Comparison of ENCODE assay signal across 8 cellular contexts in genomic region chr3:149808209-149808829, GRCh38. TPM values are rescaled to one million over a fixed set of nuclear protein-coding genes. Genes with fewer than 3 reads are reported as not detected.
DNase-seq lines count a peak whose midpoint lies in the region; ATAC-seq, FAIRE-seq and TF ChIP-seq lines count a peak whose summit lies in the region.

No MANE protein-coding gene starts in this region.

- FAIRE-seq in H1 (lab: Jason Lieb, UNC) = peak; percentile 71

- no peak overlapping the region for H2BK12ac ChIP-seq in H1 (ENCODE audit: low read depth, low read length)

- peak; percentile 59 to 66 for TF ChIP-seq RAD21 in H1 (IDR thresholded peaks at IDR 0.05 in 1 of 2, conservative IDR thresholded peaks at IDR 0.05 in 1 of 2; ENCODE audit: low read depth in 2 of 2, low read length in 2 of 2)

- no peak overlapping the region for H4K91ac ChIP-seq in H1 (replicated peaks; ENCODE audit: insufficient read length, low read length)

- no peak overlapping the region for H3K4me2 ChIP-seq in H1 (ENCODE audit: insufficient read depth in 1 of 2, low read depth in 2 of 2, low read length in 2 of 2)

- H4K20me1 ChIP-seq in H1 (replicated peaks in 1 of 2; ENCODE audit: control insufficient read depth in 1 of 2, insufficient read depth in 2 of 2, low read length in 2 of 2) = no peaks in the 10 kb centered on the region

- H3K9ac ChIP-seq in H1 (replicated peaks in 1 of 4; ENCODE audit: extremely low read depth in 1 of 4, low read depth in 3 of 4, low read length in 3 of 4) = no peak overlapping the region

- no peak overlapping the region for H2BK5ac ChIP-seq in H1 (ENCODE audit: low read depth, low read length)

- WGBS in H1 (ENCODE audit: extremely low coverage in 1 of 2, insufficient coverage in 1 of 2, insufficient read length in 1 of 2, insufficient replicate concordance in 2 of 2, low coverage in 1 of 2, low lambda C conversion rate in 2 of 2, missing lambda C conversion rate in 1 of 2), 2 experiments = 39% methylated on average over 4 of the region's 4 CpGs; no CpG with 5 or more reads in 1 of the 2 experiments

- H3K27me3 Mint-ChIP-seq in mesothelial cell of epicardium (ENCODE audit: low read depth) = peaks cover 2% of the 10 kb centered on the region

- no peak overlapping the region for H2AFZ ChIP-seq in H1 (ENCODE audit: low read length)

- TF ChIP-seq CTCF in HEK293 (tag by site-specific recombination; IDR thresholded peaks at IDR 0.05) (peak; percentile 20; the same call in 1 of the 2 replicates), H1 (IDR thresholded peaks at IDR 0.05; ENCODE audit: control extremely low read depth in 1 of 3, insufficient read depth in 1 of 3, low read depth in 1 of 3, low read length in 3 of 3) (peak; percentile 65 to 79 (median 74)), mesothelial cell of epicardium (IDR thresholded peaks at IDR 0.05; ENCODE audit: unreplicated experiment) (peak; percentile 73)

- ATAC-seq in HG02852 (IDR thresholded peaks at IDR 0.05; ENCODE audit: unreplicated experiment) = no peak

- H3K9me3 Mint-ChIP-seq in mesothelial cell of epicardium = no peaks in the 10 kb centered on the region

- H3K4me3 ChIP-seq in HEK293 (ENCODE audit: low read depth, low read length) (no peak overlapping the region), H1 (ENCODE audit: extremely low read depth in 1 of 4, insufficient read depth in 2 of 4, low read depth in 3 of 4, low read length in 4 of 4) (no peak overlapping the region)

- no peak overlapping the region for H3K56ac ChIP-seq in H1 (replicated peaks; ENCODE audit: insufficient read length, low read depth, low read length)

- H3K36me3 ChIP-seq in HEK293 (ENCODE audit: control insufficient read depth in 2 of 2, insufficient read depth in 1 of 2, low read length in 2 of 2) = no peaks in the 10 kb centered on the region
- no peaks in the 10 kb centered on the region for H3K36me3 ChIP-seq in H1 (ENCODE audit: control insufficient read depth in 2 of 4, insufficient read depth in 4 of 4, low read length in 3 of 4)

- no peak overlapping the region for H3K14ac ChIP-seq in H1 (ENCODE audit: insufficient read length)

- no peak overlapping the region for H2BK15ac ChIP-seq in H1 (ENCODE audit: low read length)

- no peaks in the 10 kb centered on the region for H3K4me1 ChIP-seq in HEK293 (ENCODE audit: control insufficient read depth, insufficient read depth, low read length)
- peaks cover 0 to 6% (median 2%) of the 10 kb centered on the region in 4 experiments; a peak in 4 of 7 replicates for H3K4me1 ChIP-seq in H1 (replicated peaks in 1 of 4; ENCODE audit: control insufficient read depth in 3 of 4, insufficient read depth in 4 of 4, low read length in 3 of 4)

- POLR2A ChIA-PET in HEK293 (lab: Yijun Ruan, JAX) = interaction anchor here (0.9 to 1.4 kb wide), 3 partner anchors 31 to 150 kb away, joined by 3 to 4 read pairs (median 4); partner anchors contain the start of genes COMMD2 and WWTR1
- POLR2A ChIA-PET in H1 (lab: Charles Lee; ENCODE audit: partially characterized antibody) = interaction anchor here (0.9 to 1.4 kb wide), 2 partner anchors 36 to 42 kb away, joined by 3 read pairs; no protein-coding TSS in a partner anchor

- no peaks in the 10 kb centered on the region for H3K27me3 ChIP-seq in H1 (replicated peaks in 1 of 4; ENCODE audit: control insufficient read depth in 3 of 4, extremely low read depth in 1 of 4, insufficient read depth in 3 of 4, low read length in 3 of 4)

- TF ChIP-seq POLR2A in H1 (IDR thresholded peaks at IDR 0.05; ENCODE audit: control extremely low read depth in 1 of 2, low read depth in 2 of 2, low read length in 2 of 2) = no peak

- H3K79me1 ChIP-seq in H1 (ENCODE audit: low read depth, low read length) = no peaks in the 10 kb centered on the region

- H3K4ac ChIP-seq in H1 (replicated peaks; ENCODE audit: insufficient read length, low read depth, low read length) = no peak overlapping the region

- CTCF ChIA-PET in HEK293 (lab: Yijun Ruan, JAX) (interaction anchor here (0.6 to 3.5 kb wide), 32 partner anchors 11 to 853 kb away, joined by 3 to 71 read pairs (median 5); partner anchors contain the start of genes ANKUB1 and COMMD2), H1 (lab: Charles Lee; ENCODE audit: partially characterized antibody) (interaction anchor here (0.6 to 3.6 kb wide), 62 partner anchors 8 to 596 kb away, joined by 3 to 103 read pairs (median 4); partner anchors contain the start of genes ANKUB1 and WWTR1)

- TF ChIP-seq EP300 in H1 (IDR thresholded peaks at IDR 0.05; ENCODE audit: borderline replicate concordance in 1 of 2, low read depth in 2 of 2, low read length in 2 of 2) = no peak

- no peak overlapping the region for H2BK20ac ChIP-seq in H1 (ENCODE audit: low read length)

- H3K23ac ChIP-seq in H1 (ENCODE audit: insufficient read length) = no peak overlapping the region

- H3K18ac ChIP-seq in H1 (ENCODE audit: extremely low read depth, low read length) = no peak overlapping the region

- no peak overlapping the region for H3K4me3 Mint-ChIP-seq in mesothelial cell of epicardium

- no peak overlapping the region for H2AK5ac ChIP-seq in H1 (ENCODE audit: low read depth, low read length)

- DNase-seq in CD1c-positive myeloid dendritic cell (ENCODE audit: extremely low spot score) (peak; percentile 76), NCI-H748 (lab: John Stamatoyannopoulos, UW; ENCODE audit: unreplicated experiment) (peak; percentile 65), H1 (ENCODE audit: low read depth in 1 of 2, low spot score in 2 of 2) (peak in 1 of 2 experiments; percentile 64), mesothelial cell of epicardium (ENCODE audit: low spot score in 2 of 2, unreplicated experiment in 2 of 2) (peak; percentile 34 to 68)
- peak; percentile 52 to 64 for DNase-seq in activated CD4-positive, alpha-beta T cell treated with anti-CD3 and anti-CD28 coated beads, Interleukin-2, amount 50 U/mL, for 48 hours
- peak; percentile 32 to 35 for DNase-seq in stimulated activated CD8-positive, alpha-beta memory T cell treated with anti-CD3 and anti-CD28 coated beads, Interleukin-7, amount 100 ng/mL, for 4 hours (ENCODE audit: low read depth in 2 of 2)

- no peak overlapping the region for H4K5ac ChIP-seq in H1 (ENCODE audit: insufficient read length, low read depth, low read length)

- peaks cover 8% of the 10 kb centered on the region for H3K4me1 Mint-ChIP-seq in mesothelial cell of epicardium

- H3K27ac ChIP-seq in HEK293 (ENCODE audit: extremely low read depth, low read depth, low read length) (no peak overlapping the region), H1 (ENCODE audit: low read depth, low read length) (no peak overlapping the region)

- no peak overlapping the region for H2BK120ac ChIP-seq in H1 (replicated peaks; ENCODE audit: low read depth, low read length)

- no peak overlapping the region for H4K8ac ChIP-seq in H1 (ENCODE audit: extremely low read depth, insufficient read depth, low read length)

- no peaks in the 10 kb centered on the region for H3K9me3 ChIP-seq in HEK293 (ENCODE audit: control insufficient read depth, insufficient read depth, low read depth, low read length)
- H3K9me3 ChIP-seq in H1 (ENCODE audit: insufficient read depth in 2 of 2, low read depth in 1 of 2, low read length in 1 of 2) = no peaks in the 10 kb centered on the region

- H3K36me3 Mint-ChIP-seq in mesothelial cell of epicardium = no peaks in the 10 kb centered on the region

- no peaks in the 10 kb centered on the region for H3K79me2 ChIP-seq in H1 (ENCODE audit: control insufficient read depth in 1 of 2, insufficient read depth in 2 of 2, low read length in 2 of 2)

- peaks cover 2% of the 10 kb centered on the region for H3K23me2 ChIP-seq in H1 (ENCODE audit: low read depth, low read length)

- peak overlapping the region; percentile 30 for H3K27ac Mint-ChIP-seq in mesothelial cell of epicardium

TF ChIP-seq in HEK293, 187 proteins besides CTCF, POLR2A, EP300 and RAD21 (continues in another document):
- TF ChIP-seq GLIS1 (tag by site-specific recombination; IDR thresholded peaks at IDR 0.05) = peak; percentile 22; the same call in 1 of the 2 replicates

TF ChIP-seq in H1, 55 proteins besides CTCF, POLR2A, EP300 and RAD21 (continues in another document):
- TF ChIP-seq KDM1A (IDR thresholded peaks at IDR 0.05; ENCODE audit: borderline replicate concordance, low read length) = no peak
- TF ChIP-seq JUND (IDR thresholded peaks at IDR 0.05; ENCODE audit: low read length) = no peak

RNA-seq across cellular contexts. Expression of gene RNF13, which starts 4.7 kb away (rescaled TPM):
- total RNA-seq in H1 (2021; fragmentation: NEBNext Ultra II Directional; extraction: Animal tissue kit (Norgen Biotek cat#: 25700)) = 35.4 and 37.1 TPM in 2 replicates
- polyA plus RNA-seq in H1 (2011; rRNA removed) = 13.5 and 19.4 TPM in 2 replicates
- polyA plus RNA-seq in H1 (2011; cell fraction: cytosol; rRNA removed) = 23.5 TPM
- 13.4 TPM for polyA plus RNA-seq in H1 (2011; cell fraction: nucleus; rRNA removed)
- polyA plus RNA-seq in H1 (2012, experiment 1 of 2) = 19.9 to 33.6 TPM (median 26.5 TPM) in 4 replicates
- 3.2 TPM for polyA plus RNA-seq in H1 (2012, experiment 2 of 2)
- 54.4 TPM for polyA plus RNA-seq in H1 (2013, experiment 1 of 2)
- polyA plus RNA-seq in H1 (2013, experiment 2 of 2) = 69.1 TPM
- 46.1 and 50.6 TPM in 2 replicates for polyA minus RNA-seq in H1 (2011; rRNA and poly(A)+ RNA removed)
- polyA minus RNA-seq in H1 (2011; cell fraction: cytosol; rRNA and poly(A)+ RNA removed) = 29.1 TPM
- 78.4 TPM for polyA minus RNA-seq in H1 (2011; cell fraction: nucleus; rRNA and poly(A)+ RNA removed)
- 29.8 to 38.0 TPM (median 30.9 TPM) in 3 replicates for total RNA-seq in mesothelial cell of epicardium

RNA-seq across cellular contexts. Expression of gene ANKUB1, which starts 16.0 kb away (rescaled TPM):
- total RNA-seq in H1 (2021; fragmentation: NEBNext Ultra II Directional; extraction: Animal tissue kit (Norgen Biotek cat#: 25700)) = not detected in 2 replicates
- polyA plus RNA-seq in H1 (2011; rRNA removed) = not detected in 2 replicates
- polyA plus RNA-seq in H1 (2011; cell fraction: cytosol; rRNA removed) = not detected
- not detected for polyA plus RNA-seq in H1 (2011; cell fraction: nucleus; rRNA removed)
- polyA plus RNA-seq in H1 (2012, experiment 1 of 2) = not detected in 4 replicates
- polyA plus RNA-seq in H1 (2012, experiment 2 of 2) = not detected
- not detected for polyA plus RNA-seq in H1 (2013, experiment 1 of 2)
- polyA plus RNA-seq in H1 (2013, experiment 2 of 2) = not detected
- not detected in 2 replicates for polyA minus RNA-seq in H1 (2011; rRNA and poly(A)+ RNA removed)
- polyA minus RNA-seq in H1 (2011; cell fraction: cytosol; rRNA and poly(A)+ RNA removed) = not detected
- polyA minus RNA-seq in H1 (2011; cell fraction: nucleus; rRNA and poly(A)+ RNA removed) = not detected
- 0.13 to 0.34 TPM in 2 of 3 replicates, not detected in the other for total RNA-seq in mesothelial cell of epicardium

RNA-seq across cellular contexts. Expression of gene COMMD2, which starts 56.0 kb away (rescaled TPM):
- 51.6 and 57.2 TPM in 2 replicates for total RNA-seq in H1 (2021; fragmentation: NEBNext Ultra II Directional; extraction: Animal tissue kit (Norgen Biotek cat#: 25700))
- polyA plus RNA-seq in H1 (2011; rRNA removed) = 12.1 and 20.2 TPM in 2 replicates
- 31.2 TPM for polyA plus RNA-seq in H1 (2011; cell fraction: cytosol; rRNA removed)
- 13.4 TPM for polyA plus RNA-seq in H1 (2011; cell fraction: nucleus; rRNA removed)
- polyA plus RNA-seq in H1 (2012, experiment 1 of 2) = 29.5 to 50.7 TPM (median 35.3 TPM) in 4 replicates
- polyA plus RNA-seq in H1 (2012, experiment 2 of 2) = 5.6 TPM
- polyA plus RNA-seq in H1 (2013, experiment 1 of 2) = 29.8 TPM
- polyA plus RNA-seq in H1 (2013, experiment 2 of 2) = 27.4 TPM
- 23.8 and 53.1 TPM in 2 replicates for polyA minus RNA-seq in H1 (2011; rRNA and poly(A)+ RNA removed)
- polyA minus RNA-seq in H1 (2011; cell fraction: cytosol; rRNA and poly(A)+ RNA removed) = 9.4 TPM
- polyA minus RNA-seq in H1 (2011; cell fraction: nucleus; rRNA and poly(A)+ RNA removed) = 19.4 TPM
- 49.6 to 55.7 TPM (median 52.4 TPM) in 3 replicates for total RNA-seq in mesothelial cell of epicardium

Comparison
In these comparisons a context has a peak if more than half of its experiments do, and no peak if none do; other contexts are left out.
1. CTCF ChIP-seq: peak in every context shown above with its lines; median percentile 74 in H1; 73 in mesothelial cell of epicardium; 20 in HEK293.